ENCODE assay signal across 9 cellular contexts in the genomic region with DNA sequence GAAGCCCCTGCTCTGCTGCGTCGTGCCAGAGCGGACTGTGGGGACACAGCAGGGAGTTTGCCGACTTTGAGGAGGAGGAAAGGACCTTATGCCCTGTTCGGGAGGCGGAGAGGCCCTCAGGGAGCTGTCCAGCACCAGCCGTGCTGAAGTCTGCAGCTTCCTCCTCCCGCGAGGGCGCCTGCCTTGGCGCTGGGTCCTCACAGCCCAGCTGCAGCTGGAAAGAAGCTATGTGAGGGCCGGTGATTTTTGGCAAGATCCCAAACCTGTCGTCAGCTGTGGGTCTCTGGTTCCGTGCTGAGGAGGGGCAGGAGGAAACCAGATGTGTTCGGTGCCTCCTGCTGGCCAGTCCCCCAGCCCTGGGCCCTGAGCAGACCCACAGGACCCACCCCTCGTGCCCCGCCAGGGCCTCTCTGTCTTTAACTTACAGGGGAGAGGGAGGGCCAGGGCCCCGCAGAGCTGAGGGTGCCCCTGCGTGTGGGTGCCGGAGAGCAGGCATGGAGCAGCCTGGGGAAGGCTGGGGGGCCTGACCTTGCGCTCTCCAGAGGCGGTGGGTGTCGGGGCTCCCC. TPM values are rescaled to one million over a fixed set of nuclear protein-coding genes. Genes with fewer than 3 reads are reported as not detected.
DNase-seq lines count a peak whose midpoint lies in the region; ATAC-seq and TF ChIP-seq lines count a peak whose summit lies in the region.
"Had no signal": no experiment of that assay in that cellular context is flagged by ENCODE, and none has a peak within 500 bp of the region (broad histone marks: within the 10 kb centered on the region; RNA-seq: fewer than 3 reads in every experiment).

No MANE protein-coding gene starts in this region.

- H3K27ac ChIP-seq in PC-3 (ENCODE audit: low read length), result no peak overlapping the region
- peak overlapping the region; percentile 59 for H3K27ac ChIP-seq in angular gyrus (ENCODE audit: low read depth, low read length)
- H3K27ac ChIP-seq in ascending aorta, result no peak overlapping the region
- H3K27ac ChIP-seq: skin epidermis had no signal

- H3K27me3 ChIP-seq in PC-3 (ENCODE audit: low read length), result no peaks in the 10 kb centered on the region
- peaks cover 4% of the 10 kb centered on the region for H3K27me3 ChIP-seq in ascending aorta

- H3K79me2 ChIP-seq in PC-3 (ENCODE audit: low read length), result no peaks in the 10 kb centered on the region

- POLR2A ChIA-PET in PC-3 (lab: Charles Lee; ENCODE audit: unreplicated experiment), result no interaction called here

- no peaks in the 10 kb centered on the region for H3F3A ChIP-seq in PC-3 (ENCODE audit: low read length, unreplicated experiment)

- intact Hi-C loops in Right ventricle myocardium inferior (cut with DNase I) (no loop called here), cardiac septum (cut with DNase I) (no loop called here), PC-3 (cut with micrococcal nuclease) (no loop called here), ascending aorta (cut with DNase I) (no loop called here)

- H3K9me3 ChIP-seq in PC-3 (ENCODE audit: low read length) (no peaks in the 10 kb centered on the region), ascending aorta (no peaks in the 10 kb centered on the region)

- no peak overlapping the region for H2AFZ ChIP-seq in PC-3 (ENCODE audit: low read length)

- DNase-seq in Right ventricle myocardium inferior (ENCODE audit: missing footprints), result peak; percentile 69
- DNase-seq in cardiac septum (ENCODE audit: low spot score), result no peak
- DNase-seq in PC-3, result peak; percentile 63
- peak; percentile 40 to 59 for DNase-seq in hippocampal formation (lab: John Stamatoyannopoulos, UW)
- DNase-seq in smooth muscle cell of the brain vasculature (ENCODE audit: low read depth, low spot score), result peak; percentile 28
- DNase-seq in T1000 (lab: John Stamatoyannopoulos, UW), result no peak
- DNase-seq in ascending aorta (ENCODE audit: low spot score in 2 of 2), result no peak

- H3K4me3 ChIP-seq in PC-3 (ENCODE audit: low read length) (no peak overlapping the region), ascending aorta (no peak overlapping the region)
- H3K4me3 ChIP-seq: skin epidermis had no signal

- H4K20me1 ChIP-seq in PC-3 (ENCODE audit: low read length), result no peaks in the 10 kb centered on the region

- no peak overlapping the region for H3K9ac ChIP-seq in PC-3 (ENCODE audit: low read length)

- ATAC-seq in Right ventricle myocardium inferior (no peak), PC-3 (peak; percentile 69)

- H3K4me2 ChIP-seq in PC-3 (ENCODE audit: low read length), result no peak overlapping the region

- H3K36me3 ChIP-seq in PC-3 (ENCODE audit: low read depth, low read length), result no peaks in the 10 kb centered on the region
- no peaks in the 10 kb centered on the region for H3K36me3 ChIP-seq in ascending aorta

- CTCF ChIA-PET in PC-3 (lab: Charles Lee), result no interaction called here

- H3K9me2 ChIP-seq in PC-3 (replicated peaks; ENCODE audit: low read length), result no peaks in the 10 kb centered on the region

- TF ChIP-seq CTCF in PC-3 (conservative IDR thresholded peaks at IDR 0.05; ENCODE audit: low read depth, low read length), result 0 out of 2 replicates have a peak, but pooled peaks have one; percentile 8
- no peak for TF ChIP-seq CTCF in ascending aorta (IDR thresholded peaks at IDR 0.05)

- H3K4me1 ChIP-seq in PC-3 (ENCODE audit: insufficient read depth, low read length) (no peaks in the 10 kb centered on the region), ascending aorta (no peaks in the 10 kb centered on the region)

- no TSS peak for BruUV-seq in PC-3 (replicated peaks; lab: Mats Ljungman, UMichigan)

RNA-seq across cellular contexts. Expression of a gene that starts 12.0 kb away (rescaled TPM):
- 1.4 TPM for total RNA-seq in Right ventricle myocardium inferior
- 0.16 TPM for total RNA-seq in cardiac septum
- 1.2 and 2.8 TPM in 2 replicates for total RNA-seq in PC-3 (2014; rRNA removed)
- total RNA-seq in ascending aorta, result 9.3 TPM

Comparison
In these comparisons a context has a peak if more than half of its experiments do, and no peak if none do; other contexts are left out.
1. DNase-seq: peak in Right ventricle myocardium inferior (single experiment), PC-3 (single experiment), hippocampal formation (2 of 2) and smooth muscle cell of the brain vasculature (single experiment); none in cardiac septum (single experiment), T1000 (single experiment) and ascending aorta (0 of 2).